ENCODE assay signal across 22 cellular contexts in genomic region chr7:44231088-44231487, GRCh38. TPM values are rescaled to one million over a fixed set of nuclear protein-coding genes. Genes with fewer than 3 reads are reported as not detected.
"Had no signal": no experiment of that assay in that cellular context is flagged by ENCODE, and none has a peak within 500 bp of the region (broad histone marks: within the 10 kb centered on the region; RNA-seq: fewer than 3 reads in every experiment).

No MANE protein-coding gene starts in this region.

- H3K9me3 ChIP-seq: esophagus muscularis mucosa, gastroesophageal sphincter, mucosa of descending colon, pancreas, spleen, tibial artery, upper lobe of left lung, uterus had no signal

- H3K4me2 ChIP-seq: hepatocyte had no signal

- H3K27me3 ChIP-seq: hepatocyte, pancreas, upper lobe of left lung, uterus had no signal

- ATAC-seq: effector memory CD8-positive, alpha-beta T cell; gastroesophageal sphincter; left colon; mucosa of descending colon; naive thymus-derived CD8-positive, alpha-beta T cell; pancreas; sciatic nerve; stimulated activated memory B cell treated with anti-CD40 and anti-IgM and Interleukin-4, amounts not matched to agents 10 μg/mL and 1 μg/mL and 100 μg/mL, for 72 hours had no signal

- H2AFZ ChIP-seq: hepatocyte had no signal

- H3K4me3 ChIP-seq: esophagus muscularis mucosa, gastroesophageal sphincter, hepatocyte, mucosa of descending colon, pancreas, spleen, tibial artery, upper lobe of left lung, uterus had no signal

- H3K27ac ChIP-seq: epithelial cell of prostate, esophagus muscularis mucosa, gastroesophageal sphincter, hepatocyte, pancreas, spleen, tibial artery, upper lobe of left lung, uterus had no signal

- H3K36me3 ChIP-seq: esophagus muscularis mucosa, gastroesophageal sphincter, pancreas, spleen, tibial artery, upper lobe of left lung, uterus had no signal

- H3K79me2 ChIP-seq: hepatocyte had no signal

- H3K4me1 ChIP-seq: esophagus muscularis mucosa, gastroesophageal sphincter, pancreas, spleen, tibial artery, upper lobe of left lung, uterus had no signal

- FAIRE-seq: kidney, pancreas had no signal

- DNase-seq: effector memory CD8-positive, alpha-beta T cell; glutamatergic neuron; kidney; left colon; mammary epithelial cell; mucosa of descending colon; naive thymus-derived CD8-positive, alpha-beta T cell; nucleus accumbens; spleen; stimulated activated CD4-positive, alpha-beta T cell treated with anti-CD3 and anti-CD28 coated beads, Interleukin-15, amount 100 ng/mL, for 24 hours; stimulated activated CD4-positive, alpha-beta T cell treated with anti-CD3 and anti-CD28 coated beads, Interleukin-1b, Interleukin-23, amount 100 ng/mL, for 48 hours; stimulated activated CD4-positive, alpha-beta T cell treated with anti-CD3 and anti-CD28 coated beads, Interleukin-4, amount 100 ng/mL, for 24 hours; tibial artery; uterus had no signal

RNA-seq across cellular contexts. Expression of gene GCK, which starts 41.8 kb away (rescaled TPM):
- total RNA-seq: mammary epithelial cell had no signal
- polyA plus RNA-seq: mammary epithelial cell had no signal
